6 cellular contexts compared by ENCODE assay signal in genomic region chr12:17007442-17008040, GRCh38.
A peak's percentile ranks its signal among the peaks of the same experiment; 100 is the strongest.
DNase-seq lines count a peak whose midpoint lies in the region; ATAC-seq, FAIRE-seq and TF ChIP-seq lines count a peak whose summit lies in the region.
"Not testable (repeated sequence)": the region's sequence is repeated elsewhere in the genome, so short reads cannot be mapped to it uniquely, and the experiment has no call there.

No MANE protein-coding gene starts in this region.

- H3K4me1 Mint-ChIP-seq in GM23338: not testable (repeated sequence)

- in situ Hi-C loops in K562 (cut with MboI): not testable (repeated sequence)

- TF ChIP-seq CTCF in GM23338 (conservative IDR thresholded peaks at IDR 0.05; ENCODE audit: low read depth in 2 of 2); K562 (IDR thresholded peaks at IDR 0.05 in 2 of 3, conservative IDR thresholded peaks at IDR 0.05 in 1 of 3; ENCODE audit: insufficient read depth in 2 of 3, low read depth in 1 of 3, low read length in 3 of 3); fibroblast of villous mesenchyme (IDR thresholded peaks at IDR 0.05; ENCODE audit: insufficient read depth, low read depth, low read length); testis (IDR thresholded peaks at IDR 0.05): not testable (repeated sequence)

- TF ChIP-seq POLR2A in K562 (conservative IDR thresholded peaks at IDR 0.05); testis (IDR thresholded peaks at IDR 0.05): not testable (repeated sequence)

- DNase-seq in Daoy (ENCODE audit: low read depth) (peak; percentile 80), K562 (ENCODE audit: extremely low read depth in 1 of 4, low spot score in 3 of 4) (peak in 1 of 4 experiments; percentile 3), trophoblast cell (peak; percentile 26 to 37), testis (peak; percentile 25)
- not testable (repeated sequence) for DNase-seq in GM23338 (ENCODE audit: low spot score); fibroblast of villous mesenchyme (ENCODE audit: low read depth)

- not testable (repeated sequence) for H3K27me3 Mint-ChIP-seq in GM23338 (ENCODE audit: insufficient read depth, low read depth, poor library complexity)

- H3K9me1 ChIP-seq in K562 (ENCODE audit: control insufficient read depth, insufficient read depth, low read length): not testable (repeated sequence)

- not testable (repeated sequence) for H3K4me3 Mint-ChIP-seq in GM23338

- not testable (repeated sequence) for H3F3A ChIP-seq in GM23338 (replicated peaks; ENCODE audit: low read depth)

- H3K27me3 ChIP-seq in GM23338 (ENCODE audit: insufficient read depth); K562 (ENCODE audit: control insufficient read depth in 2 of 2, insufficient read depth in 2 of 2, low read length in 2 of 2); trophoblast cell (ENCODE audit: insufficient read depth, low read length); testis: not testable (repeated sequence)

- H3K79me1 ChIP-seq in trophoblast cell (ENCODE audit: low read length): not testable (repeated sequence)

- not testable (repeated sequence) for H3K27ac Mint-ChIP-seq in GM23338

- TF ChIP-seq EP300 in K562 (IDR thresholded peaks at IDR 0.05; ENCODE audit: low read length): not testable (repeated sequence)

- H3K23ac ChIP-seq in trophoblast cell (ENCODE audit: low read length): not testable (repeated sequence)

- not testable (repeated sequence) for BruUV-seq in K562 (replicated peaks; lab: Mats Ljungman, UMichigan)

- not testable (repeated sequence) for H2AK5ac ChIP-seq in trophoblast cell (ENCODE audit: low read length)

- H3K36me3 ChIP-seq in GM23338 (ENCODE audit: insufficient read depth); K562 (ENCODE audit: control insufficient read depth, insufficient read depth, low read length); trophoblast cell (ENCODE audit: control insufficient read depth in 1 of 2, insufficient read depth in 2 of 2, low read length in 2 of 2); testis (ENCODE audit: low read depth, missing control alignments): not testable (repeated sequence)

- not testable (repeated sequence) for H3K79me2 ChIP-seq in GM23338 (replicated peaks; ENCODE audit: insufficient read depth); K562 (ENCODE audit: control insufficient read depth, insufficient read depth, low read length); trophoblast cell (ENCODE audit: control insufficient read depth, insufficient read depth, low read length, poor library complexity)

- H2BK5ac ChIP-seq in trophoblast cell (ENCODE audit: low read depth, low read length, poor library complexity): not testable (repeated sequence)

- TF ChIP-seq RAD21 in K562 (CRISPR knock-in tag; conservative IDR thresholded peaks at IDR 0.05 in 1 of 2, IDR thresholded peaks at IDR 0.05 in 1 of 2): not testable (repeated sequence)

- intact Hi-C loops in K562 (cut with micrococcal nuclease); testis (cut with DNase I; ENCODE audit: low total_unique reads): not testable (repeated sequence)

- H3K18ac ChIP-seq in trophoblast cell (ENCODE audit: low read length): not testable (repeated sequence)

- H3K9ac ChIP-seq in K562 (ENCODE audit: insufficient read depth in 1 of 2, low read depth in 2 of 2, low read length in 2 of 2); trophoblast cell (ENCODE audit: low read length): not testable (repeated sequence)

- not testable (repeated sequence) for H3K9me3 ChIP-seq in K562 (replicated peaks; ENCODE audit: control insufficient read depth, insufficient read depth, low read depth, low read length); trophoblast cell (ENCODE audit: insufficient read depth, low read depth, low read length); testis

- H3K4me2 ChIP-seq in GM23338; K562 (ENCODE audit: insufficient read depth, low read length); trophoblast cell (ENCODE audit: low read length): not testable (repeated sequence)

- H2AFZ ChIP-seq in GM23338: 0 out of 2 replicates have a peak overlapping the region, but pooled peaks have one; percentile 66
- not testable (repeated sequence) for H2AFZ ChIP-seq in K562 (ENCODE audit: low read depth, low read length); trophoblast cell (ENCODE audit: insufficient read depth, low read length, poor library complexity)

- CTCF ChIA-PET in K562 (lab: Yijun Ruan, JAX; ENCODE audit: low intra/inter-chr PET ratio): not testable (repeated sequence)

- H3K36me3 Mint-ChIP-seq in GM23338 (ENCODE audit: low read depth): not testable (repeated sequence)

- not testable (repeated sequence) for H3K27ac ChIP-seq in GM23338 (ENCODE audit: low read depth); K562 (ENCODE audit: extremely low read depth, low read depth, low read length); trophoblast cell (ENCODE audit: low read depth, low read length); testis

- H3K4me3 ChIP-seq in GM23338; K562; trophoblast cell (ENCODE audit: low read depth, low read length): not testable (repeated sequence)
- peak overlapping the region; percentile 6 for H3K4me3 ChIP-seq in fibroblast of villous mesenchyme (ENCODE audit: low read depth, low read length)
- peak overlapping the region; percentile 36 to 55 for H3K4me3 ChIP-seq in testis

- not testable (repeated sequence) for H4K12ac ChIP-seq in trophoblast cell (ENCODE audit: low read depth, low read length)

- H3K14ac ChIP-seq in trophoblast cell (ENCODE audit: low read length): not testable (repeated sequence)

- H2BK120ac ChIP-seq in trophoblast cell (ENCODE audit: insufficient read depth, low read length, poor library complexity): not testable (repeated sequence)

- not testable (repeated sequence) for H4K8ac ChIP-seq in trophoblast cell (ENCODE audit: low read depth, low read length)

- H3K9me2 ChIP-seq in GM23338 (ENCODE audit: insufficient read depth): not testable (repeated sequence)

- under 1% methylated on average over 15 of the region's 43 CpGs for WGBS in K562 (ENCODE audit: insufficient coverage, low coverage, missing lambda C conversion rate)
- WGBS in trophoblast cell (ENCODE audit: extremely low coverage, insufficient coverage, insufficient read length): no CpG with 5 or more reads among the region's 43 CpGs
- WGBS in testis, 2 donors: 70 to 74% methylated on average over 12 to 33 of the region's 43 CpGs

- H2BK12ac ChIP-seq in trophoblast cell (ENCODE audit: low read length): not testable (repeated sequence)

- H3K9me3 Mint-ChIP-seq in GM23338: not testable (repeated sequence)

- not testable (repeated sequence) for H3K4me1 ChIP-seq in GM23338 (ENCODE audit: insufficient read depth); K562 (replicated peaks in 1 of 2; ENCODE audit: control insufficient read depth in 2 of 2, insufficient read depth in 2 of 2, low read length in 2 of 2); trophoblast cell (ENCODE audit: control insufficient read depth in 1 of 2, insufficient read depth in 2 of 2, low read length in 2 of 2); testis

- FAIRE-seq in K562 (lab: Jason Lieb, UNC): not testable (repeated sequence)

- not testable (repeated sequence) for ATAC-seq in GM23338, K562

- H3K4ac ChIP-seq in trophoblast cell (ENCODE audit: low read depth, low read length): not testable (repeated sequence)

- POLR2A ChIA-PET in K562 (lab: Yijun Ruan, JAX): not testable (repeated sequence)

- H4K20me1 ChIP-seq in GM23338 (replicated peaks; ENCODE audit: insufficient read depth); K562 (replicated peaks; ENCODE audit: control insufficient read depth, insufficient read depth, low read length): not testable (repeated sequence)

- H4K91ac ChIP-seq in trophoblast cell (ENCODE audit: low read depth, low read length): not testable (repeated sequence)

TF ChIP-seq in K562, 482 proteins besides CTCF, POLR2A, EP300 and RAD21:
- peak; percentile 57 to 61 for TF ChIP-seq NRF1 (conservative IDR thresholded peaks at IDR 0.05 in 1 of 2, IDR thresholded peaks at IDR 0.05 in 1 of 2)
TF ChIP-seq in K562: peak in this region for 1; not testable (repeated sequence) for 481.
